ENCODE assay signal across 15 cellular contexts in genomic region chr6:13260116-13260598, GRCh38.
"Had no signal": no experiment of that assay in that cellular context is flagged by ENCODE, and none has a peak within 500 bp of the region (broad histone marks: within the 10 kb centered on the region; RNA-seq: fewer than 3 reads in every experiment).

No MANE protein-coding gene starts in this region.

- ATAC-seq: activated CD8-positive, alpha-beta T cell treated with anti-CD3 and anti-CD28 coated beads for 36 hours; activated naive CD8-positive, alpha-beta T cell treated with anti-CD3 and anti-CD28 coated beads, Interleukin-2, amount 50 U/mL, for 24 hours; esophagus mucosa; lower lobe of right lung; naive thymus-derived CD8-positive, alpha-beta T cell; psoas muscle; sciatic nerve had no signal

- H3K9me3 Mint-ChIP-seq: activated naive CD8-positive, alpha-beta T cell treated with anti-CD3 and anti-CD28 coated beads, Interleukin-2, amount 50 U/mL, for 24 hours had no signal

- H3K27me3 Mint-ChIP-seq: activated CD8-positive, alpha-beta T cell treated with anti-CD3 and anti-CD28 coated beads for 36 hours; activated naive CD8-positive, alpha-beta T cell treated with anti-CD3 and anti-CD28 coated beads, Interleukin-2, amount 50 U/mL, for 24 hours; naive thymus-derived CD8-positive, alpha-beta T cell; type B pancreatic cell had no signal

- H3K36me3 Mint-ChIP-seq: immature natural killer cell, type B pancreatic cell had no signal

- H3K4me1 Mint-ChIP-seq: immature natural killer cell had no signal

- H3K4me3 Mint-ChIP-seq: activated CD8-positive, alpha-beta T cell treated with anti-CD3 and anti-CD28 coated beads for 36 hours; activated naive CD8-positive, alpha-beta T cell treated with anti-CD3 and anti-CD28 coated beads, Interleukin-2, amount 50 U/mL, for 24 hours; immature natural killer cell; T-helper 17 cell; type B pancreatic cell had no signal

- H3K27ac Mint-ChIP-seq: activated CD8-positive, alpha-beta T cell treated with anti-CD3 and anti-CD28 coated beads for 36 hours; activated naive CD8-positive, alpha-beta T cell treated with anti-CD3 and anti-CD28 coated beads, Interleukin-2, amount 50 U/mL, for 24 hours; immature natural killer cell; T-helper 17 cell; type B pancreatic cell had no signal

- DNase-seq: activated CD8-positive, alpha-beta T cell treated with anti-CD3 and anti-CD28 coated beads for 36 hours; activated naive CD4-positive, alpha-beta T cell treated with Interleukin-2 at 50 U/mL for 16 hours; activated naive CD8-positive, alpha-beta T cell treated with anti-CD3 and anti-CD28 coated beads, Interleukin-2, amount 50 U/mL, for 24 hours; glutamatergic neuron; immature natural killer cell; lower lobe of right lung; naive thymus-derived CD8-positive, alpha-beta T cell; occipital lobe; psoas muscle; stimulated activated CD4-positive, alpha-beta T cell treated with anti-CD3 and anti-CD28 coated beads, Interleukin-2, amount 100 ng/mL, for 24 hours; stimulated activated naive CD8-positive, alpha-beta T cell treated with anti-CD3 and anti-CD28 coated beads, Interleukin-15, Interleukin-2, amounts not matched to agents 100 U/mL and 50 U/mL, for 24 hours; T-helper 17 cell had no signal
